In the genomic region with DNA sequence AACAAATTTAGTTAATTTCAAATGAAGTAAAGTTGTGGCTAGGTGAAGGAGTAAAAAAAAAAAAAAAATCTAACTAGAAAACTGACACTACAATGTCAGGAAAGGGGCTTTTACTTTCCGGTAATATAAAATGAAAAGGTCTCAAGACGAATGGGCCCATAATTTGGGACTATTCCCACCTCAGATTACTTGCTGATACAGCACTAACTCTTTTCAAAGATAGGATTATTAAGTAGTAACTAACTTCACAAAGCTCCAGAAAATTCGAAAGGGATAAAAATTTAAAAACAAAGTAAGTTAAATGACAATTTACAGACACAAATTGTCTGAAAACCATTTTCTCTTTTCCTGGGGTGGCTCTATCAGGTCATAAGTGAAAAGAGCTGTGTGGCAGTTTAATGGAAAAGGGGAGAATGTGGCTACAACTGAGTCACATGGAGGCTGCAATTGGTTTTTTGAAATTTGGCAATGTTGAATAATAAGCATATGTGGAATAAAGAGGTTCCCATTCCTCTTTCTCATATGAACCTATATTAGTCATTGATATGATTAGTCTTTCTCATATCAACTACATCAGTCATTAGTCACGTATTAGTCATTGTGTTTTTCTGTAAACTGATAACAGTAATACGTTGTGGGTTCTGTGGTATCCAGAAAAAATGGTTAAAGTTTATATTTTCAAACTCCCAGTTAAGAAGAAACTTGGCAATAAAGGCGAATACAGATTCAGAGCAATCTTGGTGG, we compare ENCODE assay signal across 9 cellular contexts.
DNase-seq lines count a peak whose midpoint lies in the region; ATAC-seq and TF ChIP-seq lines count a peak whose summit lies in the region.
"Had no signal": no experiment of that assay in that cellular context is flagged by ENCODE, and none has a peak within 500 bp of the region (broad histone marks: within the 10 kb centered on the region; RNA-seq: fewer than 3 reads in every experiment).

No MANE protein-coding gene starts in this region.

- peak overlapping the region in 1 of 2 experiments; percentile 67; a peak in 2 of 4 replicates for H3K27ac ChIP-seq in SK-N-SH (ENCODE audit: low read depth in 2 of 2, low read length in 1 of 2)

- TF ChIP-seq RAD21 in SK-N-SH (IDR thresholded peaks at IDR 0.05; ENCODE audit: low read length) = no peak

- TF ChIP-seq CTCF in HFF-Myc (IDR thresholded peaks at IDR 0.05; ENCODE audit: low read depth, low read length, missing control alignments) = no peak
- no peak for TF ChIP-seq CTCF in SK-N-SH (IDR thresholded peaks at IDR 0.05)

- TF ChIP-seq EP300 in SK-N-SH (IDR thresholded peaks at IDR 0.05; ENCODE audit: borderline replicate concordance in 1 of 2, low read depth in 1 of 2, low read length in 1 of 2) = peak in 1 of 2 experiments; percentile 95; a peak in 2 of 4 replicates

- no peak overlapping the region for H3K9ac ChIP-seq in SK-N-SH

- POLR2A ChIA-PET in SK-N-SH (lab: Yijun Ruan, JAX) = no interaction called here

- ATAC-seq in Right ventricle myocardium superior (ENCODE audit: poor library complexity) (no peak), GM21737 (IDR thresholded peaks at IDR 0.05; ENCODE audit: unreplicated experiment) (no peak)

- H3K4me2 ChIP-seq in SK-N-SH = no peak overlapping the region

- H4K20me1 ChIP-seq in SK-N-SH (ENCODE audit: insufficient read depth) = no peaks in the 10 kb centered on the region

- H3K4me3 ChIP-seq in HFF-Myc (replicated peaks; ENCODE audit: low read depth, low read length) = no peak overlapping the region
- H3K4me3 ChIP-seq in SK-N-SH (ENCODE audit: low read depth in 2 of 2, low read length in 1 of 2) = no peak overlapping the region

- H3K27me3 ChIP-seq in SK-N-SH (ENCODE audit: insufficient read depth) = no peaks in the 10 kb centered on the region

- intact Hi-C loops in Right ventricle myocardium superior (cut with DNase I) = no loop called here

- H2AFZ ChIP-seq in SK-N-SH (ENCODE audit: low read depth) = no peak overlapping the region

- 50% methylated on average over 6 of the region's 6 CpGs for WGBS in SK-N-SH (ENCODE audit: low lambda C conversion rate)

- CTCF ChIA-PET in SK-N-SH (lab: Yijun Ruan, JAX) = interaction anchor here (0.6 to 0.7 kb wide), 2 partner anchors 10 to 18 kb away, joined by 3 read pairs; no protein-coding TSS in a partner anchor

- H3K36me3 ChIP-seq in SK-N-SH (replicated peaks in 1 of 2; ENCODE audit: control insufficient read depth in 1 of 2, insufficient read depth in 2 of 2, low read length in 1 of 2) = no peaks in the 10 kb centered on the region

- H3K4me1 ChIP-seq in SK-N-SH (ENCODE audit: control insufficient read depth in 1 of 2, insufficient read depth in 2 of 2, low read depth in 1 of 2, low read length in 1 of 2) = peaks cover 0 to 22% of the 10 kb centered on the region in 2 experiments; a peak in 2 of 4 replicates

- peaks cover 6% of the 10 kb centered on the region for H3F3A ChIP-seq in SK-N-SH (replicated peaks; ENCODE audit: insufficient read depth)

- no peaks in the 10 kb centered on the region for H3K9me2 ChIP-seq in SK-N-SH

- no peaks in the 10 kb centered on the region for H3K9me3 ChIP-seq in SK-N-SH

- H3K79me2 ChIP-seq in SK-N-SH (ENCODE audit: insufficient read depth) = no peaks in the 10 kb centered on the region

- DNase-seq in EH (ENCODE audit: low read depth) (peak; percentile 88), HFF-Myc (ENCODE audit: extremely low read depth, low read depth) (peak; percentile 25), SK-N-SH (no peak), hepatic stellate cell (ENCODE audit: low spot score) (peak; percentile 38), Right ventricle myocardium superior (no peak), NCI-H1092 (lab: John Stamatoyannopoulos, UW) (no peak), iPS-NIHi11 (ENCODE audit: low spot score) (no peak)
- DNase-seq: activated CD4-positive, CD25-positive, alpha-beta regulatory T cell treated with anti-CD3 and anti-CD28 coated beads, Interleukin-2, amount 50 U/mL, for 72 hours had no signal

TF ChIP-seq in SK-N-SH, 30 proteins besides CTCF, POLR2A, EP300 and RAD21 (continues in another document):
- peak; percentile 94 for TF ChIP-seq NFIC (IDR thresholded peaks at IDR 0.05; ENCODE audit: borderline replicate concordance)
- TF ChIP-seq RFX5 (IDR thresholded peaks at IDR 0.05; ENCODE audit: low read length) = no peak
- TF ChIP-seq SMC3 (IDR thresholded peaks at IDR 0.05; ENCODE audit: low read depth, low read length) = no peak
- no peak for TF ChIP-seq IRF3 (IDR thresholded peaks at IDR 0.05; ENCODE audit: low read depth, low read length)
- TF ChIP-seq, protein P1, sequence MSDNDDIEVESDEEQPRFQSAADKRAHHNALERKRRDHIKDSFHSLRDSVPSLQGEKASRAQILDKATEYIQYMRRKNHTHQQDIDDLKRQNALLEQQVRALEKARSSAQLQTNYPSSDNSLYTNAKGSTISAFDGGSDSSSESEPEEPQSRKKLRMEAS (IDR thresholded peaks at IDR 0.05; ENCODE audit: low read depth) = peak; percentile 27; the same call in 1 of the 2 replicates
- no peak for TF ChIP-seq CHD2 (IDR thresholded peaks at IDR 0.05; ENCODE audit: low read length, partially characterized antibody)
- TF ChIP-seq PBX3 (IDR thresholded peaks at IDR 0.05) = peak; percentile 81
- TF ChIP-seq FOXM1 (IDR thresholded peaks at IDR 0.05; ENCODE audit: low read depth) = peak; percentile 63
- TF ChIP-seq POLR2AphosphoS5 (IDR thresholded peaks at IDR 0.05; ENCODE audit: low read depth, low read length) = peak; percentile 73; the same call in 1 of the 2 replicates
- no peak for TF ChIP-seq MXI1 (IDR thresholded peaks at IDR 0.05; ENCODE audit: low read depth, low read length)
- no peak for TF ChIP-seq EZH2phosphoT487 (IDR thresholded peaks at IDR 0.05; ENCODE audit: borderline replicate concordance, low read depth)
- TF ChIP-seq GABPA (IDR thresholded peaks at IDR 0.05; ENCODE audit: low read depth) = 0 out of 2 replicates have a peak, but pooled peaks have one; percentile 22
- peak; percentile 89 for TF ChIP-seq TEAD4 (IDR thresholded peaks at IDR 0.05; ENCODE audit: borderline replicate concordance, insufficient read depth)
- TF ChIP-seq, protein P2, sequence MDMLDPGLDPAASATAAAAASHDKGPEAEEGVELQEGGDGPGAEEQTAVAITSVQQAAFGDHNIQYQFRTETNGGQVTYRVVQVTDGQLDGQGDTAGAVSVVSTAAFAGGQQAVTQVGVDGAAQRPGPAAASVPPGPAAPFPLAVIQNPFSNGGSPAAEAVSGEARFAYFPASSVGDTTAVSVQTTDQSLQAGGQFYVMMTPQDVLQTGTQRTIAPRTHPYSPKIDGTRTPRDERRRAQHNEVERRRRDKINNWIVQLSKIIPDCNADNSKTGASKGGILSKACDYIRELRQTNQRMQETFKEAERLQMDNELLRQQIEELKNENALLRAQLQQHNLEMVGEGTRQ (IDR thresholded peaks at IDR 0.05; ENCODE audit: borderline replicate concordance, low read depth, low read length) = no peak
- TF ChIP-seq RCOR1 (IDR thresholded peaks at IDR 0.05; ENCODE audit: low read length) = no peak
- TF ChIP-seq, protein P3, sequence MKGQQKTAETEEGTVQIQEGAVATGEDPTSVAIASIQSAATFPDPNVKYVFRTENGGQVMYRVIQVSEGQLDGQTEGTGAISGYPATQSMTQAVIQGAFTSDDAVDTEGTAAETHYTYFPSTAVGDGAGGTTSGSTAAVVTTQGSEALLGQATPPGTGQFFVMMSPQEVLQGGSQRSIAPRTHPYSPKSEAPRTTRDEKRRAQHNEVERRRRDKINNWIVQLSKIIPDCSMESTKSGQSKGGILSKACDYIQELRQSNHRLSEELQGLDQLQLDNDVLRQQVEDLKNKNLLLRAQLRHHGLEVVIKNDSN (IDR thresholded peaks at IDR 0.05; ENCODE audit: borderline replicate concordance, low read depth) = no peak
- peak; percentile 100 for TF ChIP-seq FOSL2 (IDR thresholded peaks at IDR 0.05; ENCODE audit: borderline replicate concordance, low read depth)
- TF ChIP-seq TCF12 (IDR thresholded peaks at IDR 0.05) = peak; percentile 94
- peak; percentile 72; the same call in 1 of the 2 replicates for TF ChIP-seq ZBTB33 (IDR thresholded peaks at IDR 0.05; ENCODE audit: borderline replicate concordance, low read depth)
- TF ChIP-seq YY1 (IDR thresholded peaks at IDR 0.05; ENCODE audit: low read depth) = no peak; the same call in 1 of the 2 replicates
- no peak for TF ChIP-seq ELF1 (IDR thresholded peaks at IDR 0.05)

Comparison
In these comparisons a context has a peak if more than half of its experiments do, and no peak if none do; other contexts are left out.
1. DNase-seq: peak in EH (single experiment), HFF-Myc (single experiment) and hepatic stellate cell (single experiment); none in SK-N-SH (single experiment), Right ventricle myocardium superior (single experiment), NCI-H1092 (single experiment) and iPS-NIHi11 (single experiment).